In genomic region chr12:92133795-92134637, GRCh38 we compare ENCODE assay signal across 8 cellular contexts. TPM values are rescaled to one million over a fixed set of nuclear protein-coding genes. Genes with fewer than 3 reads are reported as not detected.
DNase-seq lines count a peak whose midpoint lies in the region; ATAC-seq, FAIRE-seq and TF ChIP-seq lines count a peak whose summit lies in the region.

No MANE protein-coding gene starts in this region.

- H3K27me3 ChIP-seq in H9 (ENCODE audit: insufficient read depth, low read length) (no peaks in the 10 kb centered on the region), keratinocyte (ENCODE audit: control insufficient read depth, extremely low read depth, insufficient read depth, low read length) (no peaks in the 10 kb centered on the region)

- no peak overlapping the region for H4K91ac ChIP-seq in H9 (ENCODE audit: insufficient read length, low read depth, low read length)

- WGBS in H9 (ENCODE audit: extremely low coverage, insufficient read length, low lambda C conversion rate): no CpG with 5 or more reads among the region's 3 CpGs

- no peak overlapping the region for H4K5ac ChIP-seq in H9 (ENCODE audit: insufficient read length, low read depth, low read length)

- no peak overlapping the region for H3K27ac ChIP-seq in H9 (ENCODE audit: insufficient read length, low read depth, low read length)
- peak overlapping the region; percentile 71 for H3K27ac ChIP-seq in keratinocyte (ENCODE audit: control insufficient read depth, insufficient read depth, low read length)

- DNase-seq in ELR (ENCODE audit: low read depth) (peak; percentile 58), H9 (no peak), T-cell (no peak), keratinocyte (ENCODE audit: low read depth, low spot score) (no peak), HT-29 (ENCODE audit: low spot score) (no peak), COR-L47 (lab: John Stamatoyannopoulos, UW) (no peak), cerebellum (ENCODE audit: low spot score) (no peak)
- DNase-seq in activated effector memory CD4-positive, alpha-beta T cell treated with Interleukin-2 at 50 U/mL for 16 hours: no peak

- H3K9me3 Mint-ChIP-seq in H9 (no peaks in the 10 kb centered on the region), T-cell (no peaks in the 10 kb centered on the region)

- H3T11ph ChIP-seq in H9 (ENCODE audit: low read length): no peak overlapping the region

- no peaks in the 10 kb centered on the region for H3K23me2 ChIP-seq in H9 (ENCODE audit: insufficient read length, low read depth, low read length, poor library complexity, severe bottlenecking)

- H3K27me3 Mint-ChIP-seq in H9 (ENCODE audit: low read depth) (no peaks in the 10 kb centered on the region), T-cell (no peaks in the 10 kb centered on the region)

- H2BK15ac ChIP-seq in H9 (ENCODE audit: low read depth, low read length): no peak overlapping the region

- TF ChIP-seq CTCF in H9 (conservative IDR thresholded peaks at IDR 0.05) (no peak), keratinocyte (optimal IDR thresholded peaks at IDR 0.05 in 1 of 3, IDR thresholded peaks at IDR 0.05 in 1 of 3, conservative IDR thresholded peaks at IDR 0.05 in 1 of 3; ENCODE audit: extremely low read depth in 1 of 3, insufficient read depth in 2 of 3, low read length in 3 of 3) (no peak)

- H4K8ac ChIP-seq in H9 (replicated peaks; ENCODE audit: insufficient read length, low read depth, low read length): no peak overlapping the region

- H3K23ac ChIP-seq in H9 (ENCODE audit: insufficient read length, low read depth, low read length): no peak overlapping the region

- peak overlapping the region in 1 of 2 experiments; percentile 27; a peak in 1 of 5 replicates for H3K4me3 Mint-ChIP-seq in H9
- peak overlapping the region; percentile 100 for H3K4me3 Mint-ChIP-seq in T-cell

- no peak overlapping the region for H3K4me3 ChIP-seq in keratinocyte (ENCODE audit: control insufficient read depth in 2 of 3, extremely low read depth in 1 of 3, insufficient read depth in 2 of 3, low read depth in 1 of 3, low read length in 3 of 3)

- no peaks in the 10 kb centered on the region for H3K36me3 ChIP-seq in keratinocyte (ENCODE audit: control insufficient read depth in 2 of 2, extremely low read depth in 1 of 2, insufficient read depth in 2 of 2, low read length in 2 of 2)

- no peak overlapping the region for H2AK5ac ChIP-seq in H9 (ENCODE audit: insufficient read length, low read length)

- H3K4me1 Mint-ChIP-seq in H9 (peaks cover 68 to 73% of the 10 kb centered on the region in 2 experiments), T-cell (peaks cover 84 to 97% (median 92%) of the 10 kb centered on the region in 3 donors)

- H3K4me2 ChIP-seq in H9 (ENCODE audit: insufficient read depth, insufficient read length, low read length): no peak overlapping the region
- peak overlapping the region; percentile 46 for H3K4me2 ChIP-seq in keratinocyte (ENCODE audit: control insufficient read depth, extremely low read depth, insufficient read depth, low read depth, low read length)

- no peak overlapping the region for H2BK120ac ChIP-seq in H9 (ENCODE audit: low read depth, low read length, poor library complexity, severe bottlenecking)

- H3K4ac ChIP-seq in H9 (ENCODE audit: low read depth, low read length): no peak overlapping the region

- H3K27ac Mint-ChIP-seq in H9: peak overlapping the region in 2 of 3 experiments; percentile 35 to 73; a peak in 5 of 7 replicates
- H3K27ac Mint-ChIP-seq in T-cell: peak overlapping the region; percentile 88 to 99

- POLR2A ChIA-PET in T-cell (lab: Charles Lee): interaction anchor here (0.5 to 9.5 kb wide), 19 partner anchors 9 to 476 kb away, joined by 3 to 170 read pairs (median 4); partner anchors contain the start of gene BTG1 (in 2 of the 2)

- no peaks in the 10 kb centered on the region for H4K20me1 ChIP-seq in H9 (ENCODE audit: control insufficient read depth, insufficient read depth, insufficient read length)
- H4K20me1 ChIP-seq in keratinocyte (ENCODE audit: control insufficient read depth, extremely low read depth, insufficient read depth, low read length): no peaks in the 10 kb centered on the region

- ATAC-seq in T-cell (replicated peaks in 1 of 4): peak in 2 of 4 experiments; percentile 2 to 6

- H3K56ac ChIP-seq in H9 (ENCODE audit: insufficient read length, low read depth, low read length): no peak overlapping the region

- CTCF ChIA-PET in T-cell (lab: Charles Lee): interaction anchor here (0.5 to 1.6 kb wide), 9 partner anchors 20 to 752 kb away, joined by 3 to 11 read pairs (median 4); no protein-coding TSS in a partner anchor

- no peak overlapping the region for H3K14ac ChIP-seq in H9 (ENCODE audit: insufficient read depth, low read length)

- no peaks in the 10 kb centered on the region for H3K9me3 ChIP-seq in H9 (ENCODE audit: control insufficient read depth, low read depth, low read length)
- no peaks in the 10 kb centered on the region for H3K9me3 ChIP-seq in keratinocyte (ENCODE audit: control insufficient read depth, low read depth, low read length)

- H2BK20ac ChIP-seq in H9 (ENCODE audit: low read depth, low read length, poor library complexity, severe bottlenecking): no peak overlapping the region

- H3K36me3 Mint-ChIP-seq in H9 (ENCODE audit: insufficient read depth in 1 of 3, low read depth in 3 of 3) (peaks cover 7 to 13% (median 7%) of the 10 kb centered on the region in 3 experiments; a peak in 6 of 7 replicates), T-cell (peaks cover 59% of the 10 kb centered on the region)

- H3K4me1 ChIP-seq in H9 (ENCODE audit: insufficient read depth, low read length) (peaks cover 11% of the 10 kb centered on the region; the same call in 1 of the 2 replicates), keratinocyte (ENCODE audit: control insufficient read depth, extremely low read depth, insufficient read depth, low read length) (peaks cover 60% of the 10 kb centered on the region)

- H3K79me2 ChIP-seq in H9 (ENCODE audit: insufficient read depth, low read length) (peaks cover 26% of the 10 kb centered on the region; the same call in 1 of the 2 replicates), keratinocyte (ENCODE audit: control insufficient read depth, insufficient read depth, low read length) (peaks cover 22% of the 10 kb centered on the region)

- H2BK5ac ChIP-seq in H9 (ENCODE audit: insufficient read length, low read length): no peak overlapping the region

- dilution Hi-C loops in keratinocyte (cut with MboI; ENCODE audit: extremely low pct_ligation_motif_present, low sequenced_read_pairs): no loop called here

- FAIRE-seq in keratinocyte (lab: Jason Lieb, UNC): peak; percentile 73

- no peak overlapping the region for H3K18ac ChIP-seq in H9 (ENCODE audit: insufficient read length, low read depth, low read length)

- no peaks in the 10 kb centered on the region for H3K79me1 ChIP-seq in H9 (ENCODE audit: insufficient read depth, low read depth, low read length, poor library complexity, severe bottlenecking)

- H2AFZ ChIP-seq in H9 (ENCODE audit: low read length) (no peak overlapping the region), keratinocyte (ENCODE audit: control insufficient read depth, low read length) (no peak overlapping the region)

- H2BK12ac ChIP-seq in H9 (ENCODE audit: insufficient read length, low read depth, low read length): no peak overlapping the region

- H3K9me1 ChIP-seq in keratinocyte (ENCODE audit: control insufficient read depth, extremely low read depth, insufficient read depth, low read length): no peaks in the 10 kb centered on the region

- no peak overlapping the region for H3K9ac ChIP-seq in H9 (ENCODE audit: extremely low read depth, insufficient read length, low read length)
- peak overlapping the region; percentile 4 for H3K9ac ChIP-seq in keratinocyte (ENCODE audit: control insufficient read depth, extremely low read depth, insufficient read depth, low read length)

RNA-seq across cellular contexts. Expression of gene BTG1, which starts 11.6 kb away (rescaled TPM):
- total RNA-seq in H9 (2021) (32.0 and 32.7 TPM in 2 replicates), T-cell (1,000 to 10,000 TPM in 2 of 5 donors, 100 to 1,000 TPM in 3; 484 to 1,238 (median 551) TPM), cerebellum (47.0 TPM)
- 36.8 to 58.5 TPM (median 40.7 TPM) in 3 replicates for polyA plus RNA-seq in keratinocyte
- 233 TPM for polyA plus RNA-seq in keratinocyte (2011; ENCODE audit: low read depth)
- polyA plus RNA-seq in keratinocyte (2011; cell fraction: cytosol; rRNA removed): 56.8 and 71.8 TPM in 2 replicates
- polyA plus RNA-seq in keratinocyte (2011; cell fraction: nucleus; rRNA removed): 66.3 and 69.7 TPM in 2 replicates
- polyA plus RNA-seq in keratinocyte (2012; ENCODE audit: low replicate concordance): 33.3 and 129 TPM in 2 replicates
- polyA minus RNA-seq in keratinocyte: 48.3 to 107 TPM (median 85.3 TPM) in 3 replicates
- 17.8 TPM for polyA minus RNA-seq in keratinocyte (2011; cell fraction: cytosol; rRNA and poly(A)+ RNA removed)
- polyA minus RNA-seq in keratinocyte (2011; cell fraction: nucleus; rRNA and poly(A)+ RNA removed): 40.1 and 70.0 TPM in 2 replicates
- 4.3 and 12.4 TPM in 2 replicates for total RNA-seq in HT-29 (2014; rRNA removed; shearing (Covaris generic))

Comparison
In these comparisons a context has a peak if more than half of its experiments do, and no peak if none do; other contexts are left out.
1. RNA of gene BTG1, which starts 11.6 kb away (total RNA-seq): 484 to 1,238 TPM in T-cell; 47.0 TPM in cerebellum (single experiment), 32.0 to 32.7 TPM in H9 and 4.3 to 12.4 TPM in HT-29; every median in the first group is over 10 times any median in the second.